Comparison of ENCODE assay signal across 1 cellular context in the genomic region with DNA sequence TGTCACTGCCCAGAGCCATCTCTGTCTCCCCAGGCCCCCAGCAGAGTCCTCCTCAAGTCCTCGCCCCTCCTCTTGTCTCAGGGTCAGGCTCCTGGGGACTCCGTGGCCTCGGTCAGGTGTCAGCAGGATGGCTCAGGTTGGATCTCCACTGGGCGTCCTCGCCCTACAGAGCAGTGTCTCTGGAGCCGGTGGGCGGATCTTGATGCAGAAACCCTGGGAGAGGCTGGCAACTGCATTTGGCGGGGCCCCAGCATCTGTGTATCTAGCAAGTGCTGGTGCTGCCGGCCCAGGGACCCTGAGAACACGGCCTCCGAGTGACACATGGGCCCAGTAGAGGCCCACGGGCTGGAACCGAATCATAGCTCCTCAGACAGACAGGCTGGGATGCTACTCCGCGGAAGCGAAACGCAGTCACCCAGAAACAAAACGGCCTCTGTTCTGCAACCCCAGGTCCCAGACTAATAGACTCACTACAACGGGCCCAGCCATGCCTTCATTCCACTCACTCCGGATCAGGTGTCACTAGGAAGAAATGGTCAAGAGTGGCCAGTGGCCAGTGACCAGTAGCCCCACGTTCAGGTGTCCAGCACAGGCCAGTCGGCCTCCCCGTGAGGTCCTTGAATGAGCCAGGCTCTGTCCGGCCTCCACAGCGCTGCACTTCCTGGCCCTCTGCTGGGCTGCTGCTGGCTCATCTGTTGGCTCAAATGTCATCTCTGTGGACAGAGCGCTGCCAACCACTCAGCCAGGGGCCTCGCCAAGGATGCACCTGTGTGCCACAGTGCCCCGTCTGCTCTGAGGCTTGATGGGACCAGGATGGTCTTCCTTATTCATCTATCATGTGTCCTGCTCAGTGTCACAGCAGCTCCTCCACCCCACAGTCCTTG.
TF ChIP-seq lines count a peak whose summit lies in the region.

No MANE protein-coding gene starts in this region.

TF ChIP-seq in K562, 482 proteins besides CTCF, POLR2A, EP300 and RAD21:
- no peak for TF ChIP-seq ZNF408 (CRISPR knock-in tag; IDR thresholded peaks at IDR 0.05; ENCODE audit: low read depth)
- no peak for TF ChIP-seq ZFPM2 (CRISPR knock-in tag; IDR thresholded peaks at IDR 0.05)
- TF ChIP-seq SP1 (CRISPR knock-in tag; IDR thresholded peaks at IDR 0.05): no peak
TF ChIP-seq in K562: peak in this region for 0.
